8 cellular contexts compared by ENCODE assay signal in the genomic region with DNA sequence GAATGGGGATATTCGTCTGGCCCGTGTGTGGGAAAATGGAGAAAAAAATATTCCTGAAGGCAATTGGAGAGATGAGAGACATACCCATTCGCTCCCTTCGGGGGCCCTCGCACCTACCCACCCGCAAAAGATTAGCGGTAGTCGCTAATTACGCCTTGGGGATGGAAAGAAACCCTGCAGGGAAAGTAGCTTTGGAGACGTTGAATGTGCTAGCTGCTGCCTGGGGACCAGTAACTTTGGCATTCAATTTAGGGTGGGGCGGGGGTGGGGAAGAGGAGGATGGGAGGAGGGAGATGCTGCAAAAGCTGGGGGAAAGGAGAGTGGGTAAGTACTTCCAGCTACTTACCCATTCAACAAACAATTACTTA. TPM values are rescaled to one million over a fixed set of nuclear protein-coding genes. Genes with fewer than 3 reads are reported as not detected.
A peak's percentile ranks its signal among the peaks of the same experiment; 100 is the strongest.
DNase-seq lines count a peak whose midpoint lies in the region; ATAC-seq, FAIRE-seq and TF ChIP-seq lines count a peak whose summit lies in the region.

No MANE protein-coding gene starts in this region.

- FAIRE-seq in GM12878 (lab: Jason Lieb, UNC) = no peak

- H2AFZ ChIP-seq in GM12878 (ENCODE audit: control insufficient read depth, low read depth, low read length) = peak overlapping the region; percentile 71

- no peaks in the 10 kb centered on the region for H3K9me3 ChIP-seq in left ventricle myocardium inferior (replicated peaks)
- no peaks in the 10 kb centered on the region for H3K9me3 ChIP-seq in GM12878 (replicated peaks; ENCODE audit: control insufficient read depth, insufficient read depth, low read length)
- no peaks in the 10 kb centered on the region for H3K9me3 ChIP-seq in mucosa of rectum (ENCODE audit: control insufficient read depth in 2 of 2, low read length in 2 of 2)

- in situ Hi-C loops in GM12878 (cut with MboI) = no loop called here
- in situ Hi-C loops in ACHN (cut with HindIII; ENCODE audit: low pct_ligation_motif_present, low pct_unique_long_range_greater_than_20kb, low sequenced_read_pairs) = no loop called here

- H3K27ac ChIP-seq in left ventricle myocardium inferior (replicated peaks) = no peak overlapping the region
- no peak overlapping the region for H3K27ac ChIP-seq in GM12878 (ENCODE audit: control insufficient read depth, insufficient read depth)
- H3K27ac ChIP-seq in mucosa of rectum (ENCODE audit: low read depth in 2 of 2, low read length in 2 of 2) = no peak overlapping the region

- TF ChIP-seq POLR2A in GM12878 (IDR thresholded peaks at IDR 0.05; ENCODE audit: low read depth, low read length) = no peak

- CTCF ChIA-PET in GM12878 (lab: Yijun Ruan, JAX) = interaction anchor here (0.5 kb wide), 1 partner anchor 551 kb away, joined by 3 read pairs; no protein-coding TSS in a partner anchor

- peaks cover 6% of the 10 kb centered on the region for H3K4me1 ChIP-seq in left ventricle myocardium inferior
- H3K4me1 ChIP-seq in GM12878 (ENCODE audit: control insufficient read depth, insufficient read depth, low read length) = no peaks in the 10 kb centered on the region
- H3K4me1 ChIP-seq in mucosa of rectum (ENCODE audit: control insufficient read depth in 2 of 2, insufficient read depth in 2 of 2, low read length in 2 of 2) = no peaks in the 10 kb centered on the region

- H3K4me3 ChIP-seq in left ventricle myocardium inferior (peak overlapping the region; percentile 72), GM12878 (peak overlapping the region; percentile 65; the same call in 1 of the 2 replicates), mucosa of rectum (ENCODE audit: low read length in 2 of 2) (peak overlapping the region; percentile 62 to 82)

- H3K4me2 ChIP-seq in GM12878 (ENCODE audit: control insufficient read depth, insufficient read depth) = 0 out of 2 replicates have a peak overlapping the region, but pooled peaks have one; percentile 48

- POLR2A ChIA-PET in GM12878 (lab: Charles Lee) = no interaction called here

- DNase-seq in left ventricle myocardium inferior = no peak
- DNase-seq in left ventricle myocardium superior = no peak
- DNase-seq in GM12878 (ENCODE audit: low read depth, low spot score) = no peak
- no peak for DNase-seq in ACHN
- DNase-seq in dermis blood vessel endothelial cell = no peak
- no peak for DNase-seq in NCI-H1092 (lab: John Stamatoyannopoulos, UW)

- no peak for TF ChIP-seq EP300 in GM12878 (IDR thresholded peaks at IDR 0.05; ENCODE audit: borderline replicate concordance in 1 of 2, control insufficient read depth in 1 of 2, low read depth in 2 of 2, low read length in 2 of 2)

- SMC1A ChIA-PET in GM12878 (lab: Charles Lee; ENCODE audit: uncharacterized antibody, unreplicated experiment) = no interaction called here

- no peak for ATAC-seq in left ventricle myocardium superior
- peak; percentile 7 for ATAC-seq in HG03135 (IDR thresholded peaks at IDR 0.05; ENCODE audit: unreplicated experiment)
- no peak for ATAC-seq in GM12878

- TF ChIP-seq CTCF in left ventricle myocardium inferior (IDR thresholded peaks at IDR 0.05; ENCODE audit: borderline replicate concordance) (no peak), GM12878 (IDR thresholded peaks at IDR 0.05 in 2 of 3, conservative IDR thresholded peaks at IDR 0.05 in 1 of 3; ENCODE audit: control insufficient read depth in 2 of 3, extremely low read depth in 1 of 3, insufficient read depth in 1 of 3, low read depth in 3 of 3, low read length in 3 of 3) (no peak)

- H3K79me2 ChIP-seq in GM12878 (ENCODE audit: control insufficient read depth, insufficient read depth, low read length) = no peaks in the 10 kb centered on the region

- intact Hi-C loops in left ventricle myocardium inferior (cut with micrococcal nuclease) (no loop called here), left ventricle myocardium superior (cut with micrococcal nuclease) (no loop called here), GM12878 (cut with micrococcal nuclease; ENCODE audit: unreplicated experiment) (no loop called here)

- H3K36me3 ChIP-seq in left ventricle myocardium inferior (no peaks in the 10 kb centered on the region), GM12878 (ENCODE audit: control insufficient read depth in 2 of 2, insufficient read depth in 2 of 2, low read length in 1 of 2) (no peaks in the 10 kb centered on the region), mucosa of rectum (ENCODE audit: control insufficient read depth in 2 of 2, insufficient read depth in 2 of 2, low read length in 2 of 2) (no peaks in the 10 kb centered on the region)

- RAD21 ChIA-PET in GM12878 (lab: Charles Lee; ENCODE audit: unreplicated experiment) = no interaction called here

- no peaks in the 10 kb centered on the region for H3K27me3 ChIP-seq in left ventricle myocardium inferior (ENCODE audit: low read depth)
- H3K27me3 ChIP-seq in GM12878 (replicated peaks in 1 of 2; ENCODE audit: control insufficient read depth in 2 of 2, insufficient read depth in 2 of 2, low read length in 1 of 2) = no peaks in the 10 kb centered on the region
- H3K27me3 ChIP-seq in mucosa of rectum (ENCODE audit: control insufficient read depth in 2 of 2, insufficient read depth in 2 of 2, low read length in 2 of 2) = no peaks in the 10 kb centered on the region

- 15% methylated on average over 10 of the region's 11 CpGs for WGBS in GM12878 (ENCODE audit: insufficient coverage, insufficient replicate concordance, low lambda C conversion rate, missing lambda C conversion rate)

- BruUV-seq in GM12878 (replicated peaks; lab: Mats Ljungman, UMichigan) = no TSS peak

- TF ChIP-seq RAD21 in GM12878 (IDR thresholded peaks at IDR 0.05; ENCODE audit: insufficient read depth, low read depth, low read length) = no peak

- no peak overlapping the region for H3K9ac ChIP-seq in GM12878 (ENCODE audit: control insufficient read depth, insufficient read depth, low read length)
- no peak overlapping the region for H3K9ac ChIP-seq in mucosa of rectum (ENCODE audit: low read depth in 1 of 2, low read length in 2 of 2)

- H4K20me1 ChIP-seq in GM12878 (ENCODE audit: control insufficient read depth, insufficient read depth) = no peaks in the 10 kb centered on the region

TF ChIP-seq in GM12878, 131 proteins besides CTCF, POLR2A, EP300 and RAD21 (continues in another document):
- TF ChIP-seq BCL11A (IDR thresholded peaks at IDR 0.05; ENCODE audit: low read depth, low read length) = no peak
- TF ChIP-seq, protein P1, sequence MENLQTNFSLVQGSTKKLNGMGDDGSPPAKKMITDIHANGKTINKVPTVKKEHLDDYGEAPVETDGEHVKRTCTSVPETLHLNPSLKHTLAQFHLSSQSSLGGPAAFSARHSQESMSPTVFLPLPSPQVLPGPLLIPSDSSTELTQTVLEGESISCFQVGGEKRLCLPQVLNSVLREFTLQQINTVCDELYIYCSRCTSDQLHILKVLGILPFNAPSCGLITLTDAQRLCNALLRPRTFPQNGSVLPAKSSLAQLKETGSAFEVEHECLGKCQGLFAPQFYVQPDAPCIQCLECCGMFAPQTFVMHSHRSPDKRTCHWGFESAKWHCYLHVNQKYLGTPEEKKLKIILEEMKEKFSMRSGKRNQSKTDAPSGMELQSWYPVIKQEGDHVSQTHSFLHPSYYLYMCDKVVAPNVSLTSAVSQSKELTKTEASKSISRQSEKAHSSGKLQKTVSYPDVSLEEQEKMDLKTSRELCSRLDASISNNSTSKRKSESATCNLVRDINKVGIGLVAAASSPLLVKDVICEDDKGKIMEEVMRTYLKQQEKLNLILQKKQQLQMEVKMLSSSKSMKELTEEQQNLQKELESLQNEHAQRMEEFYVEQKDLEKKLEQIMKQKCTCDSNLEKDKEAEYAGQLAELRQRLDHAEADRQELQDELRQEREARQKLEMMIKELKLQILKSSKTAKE (IDR thresholded peaks at IDR 0.05; ENCODE audit: low read depth, poor library complexity, severe bottlenecking) = no peak
- TF ChIP-seq CHD4 (IDR thresholded peaks at IDR 0.05) = no peak
- TF ChIP-seq CBX5 (IDR thresholded peaks at IDR 0.05; ENCODE audit: low read depth) = no peak

RNA-seq across cellular contexts. Expression of a gene that starts 0.4 kb away (rescaled TPM):
- total RNA-seq in left ventricle myocardium inferior = 3.5 TPM
- total RNA-seq in left ventricle myocardium superior = 3.1 TPM
- total RNA-seq in GM12878 (2013; cell fraction: nucleolus; rRNA removed) = 0.27 and 0.32 TPM in 2 replicates
- total RNA-seq in GM12878 (2014; rRNA removed) = 0.71 and 0.85 TPM in 2 replicates
- 0.72 and 0.83 TPM in 2 replicates for total RNA-seq in GM12878 (2014; rRNA removed; fragmentation: Illumina TruSeq; extraction: Trizol)
- total RNA-seq in GM12878 (2021) = 0.64 and 1.3 TPM in 2 replicates
- polyA plus RNA-seq in GM12878 (2011; ENCODE audit: low read depth) = 4.7 TPM
- polyA plus RNA-seq in GM12878 (2011; rRNA removed) = 0.65 and 1.8 TPM in 2 replicates
- 0.64 and 0.67 TPM in 2 replicates for polyA plus RNA-seq in GM12878 (2011; cell fraction: cytosol; rRNA removed)
- polyA plus RNA-seq in GM12878 (2011; cell fraction: nucleus; rRNA removed) = 1.2 and 1.7 TPM in 2 replicates
- polyA plus RNA-seq in GM12878 (2012) = 5.7 TPM in 2 replicates
- 1.1 and 2.6 TPM in 2 replicates for polyA plus RNA-seq in GM12878 (2014; fragmentation: Illumina TruSeq; extraction: Trizol)
- polyA plus RNA-seq in GM12878 (2014; fragmentation: Nextera tagmentation; extraction: Ambion mirVana) = under 1 TPM; 0.27 to 0.38 TPM
- 1.1 and 1.8 TPM in 2 replicates for polyA plus RNA-seq in GM12878 (2014; rRNA removed)
- polyA plus RNA-seq in GM12878 (2016; fragmentation: Nextera tagmentation; extraction: Ambion mirVana) = under 1 TPM; 0.46 to 0.68 TPM
- polyA minus RNA-seq in GM12878 (2011; rRNA and poly(A)+ RNA removed) = 0.88 and 0.95 TPM in 2 replicates
- polyA minus RNA-seq in GM12878 (2011; cell fraction: cytosol; rRNA and poly(A)+ RNA removed) = not detected in 2 replicates
- 0.19 and 0.60 TPM in 2 replicates for polyA minus RNA-seq in GM12878 (2011; cell fraction: nucleus; rRNA and poly(A)+ RNA removed)
- 3.2 and 6.3 TPM in 2 replicates for total RNA-seq in dermis blood vessel endothelial cell

RNA-seq across cellular contexts. Expression of a gene that starts 58.0 kb away (rescaled TPM):
- total RNA-seq in left ventricle myocardium inferior (0.41 TPM), left ventricle myocardium superior (0.27 TPM), GM12878 (2014; rRNA removed) (not detected in 2 replicates), GM12878 (2014; rRNA removed; fragmentation: Illumina TruSeq; extraction: Trizol) (not detected in 2 replicates), GM12878 (2021) (not detected in 2 replicates), dermis blood vessel endothelial cell (not detected in 2 replicates)
- total RNA-seq in GM12878 (2013; cell fraction: nucleolus; rRNA removed) = 0.04 TPM in 1 of 2 replicates, not detected in the other
- 0.10 TPM for polyA plus RNA-seq in GM12878 (2011; ENCODE audit: low read depth)
- polyA plus RNA-seq in GM12878 (2011; rRNA removed) (0.05 and 0.12 TPM in 2 replicates), GM12878 (2014; fragmentation: Illumina TruSeq; extraction: Trizol) (not detected in 2 replicates), GM12878 (2014; fragmentation: Nextera tagmentation; extraction: Ambion mirVana) (under 1 TPM; 0.07 to 0.13 TPM), GM12878 (2014; rRNA removed) (not detected in 2 replicates), GM12878 (2016; fragmentation: Nextera tagmentation; extraction: Ambion mirVana) (under 1 TPM; 0.20 to 0.23 TPM)
- 0.02 and 0.04 TPM in 2 replicates for polyA plus RNA-seq in GM12878 (2011; cell fraction: cytosol; rRNA removed)
- polyA plus RNA-seq in GM12878 (2011; cell fraction: nucleus; rRNA removed) = 0.03 and 0.13 TPM in 2 replicates
- 0.16 and 0.18 TPM in 2 replicates for polyA plus RNA-seq in GM12878 (2012)
- 0.05 and 0.22 TPM in 2 replicates for polyA minus RNA-seq in GM12878 (2011; rRNA and poly(A)+ RNA removed)
- polyA minus RNA-seq in GM12878 (2011; cell fraction: cytosol; rRNA and poly(A)+ RNA removed) = not detected in 2 replicates
- not detected in 2 replicates for polyA minus RNA-seq in GM12878 (2011; cell fraction: nucleus; rRNA and poly(A)+ RNA removed)
